2 cellular contexts compared by ENCODE assay signal in the genomic region with DNA sequence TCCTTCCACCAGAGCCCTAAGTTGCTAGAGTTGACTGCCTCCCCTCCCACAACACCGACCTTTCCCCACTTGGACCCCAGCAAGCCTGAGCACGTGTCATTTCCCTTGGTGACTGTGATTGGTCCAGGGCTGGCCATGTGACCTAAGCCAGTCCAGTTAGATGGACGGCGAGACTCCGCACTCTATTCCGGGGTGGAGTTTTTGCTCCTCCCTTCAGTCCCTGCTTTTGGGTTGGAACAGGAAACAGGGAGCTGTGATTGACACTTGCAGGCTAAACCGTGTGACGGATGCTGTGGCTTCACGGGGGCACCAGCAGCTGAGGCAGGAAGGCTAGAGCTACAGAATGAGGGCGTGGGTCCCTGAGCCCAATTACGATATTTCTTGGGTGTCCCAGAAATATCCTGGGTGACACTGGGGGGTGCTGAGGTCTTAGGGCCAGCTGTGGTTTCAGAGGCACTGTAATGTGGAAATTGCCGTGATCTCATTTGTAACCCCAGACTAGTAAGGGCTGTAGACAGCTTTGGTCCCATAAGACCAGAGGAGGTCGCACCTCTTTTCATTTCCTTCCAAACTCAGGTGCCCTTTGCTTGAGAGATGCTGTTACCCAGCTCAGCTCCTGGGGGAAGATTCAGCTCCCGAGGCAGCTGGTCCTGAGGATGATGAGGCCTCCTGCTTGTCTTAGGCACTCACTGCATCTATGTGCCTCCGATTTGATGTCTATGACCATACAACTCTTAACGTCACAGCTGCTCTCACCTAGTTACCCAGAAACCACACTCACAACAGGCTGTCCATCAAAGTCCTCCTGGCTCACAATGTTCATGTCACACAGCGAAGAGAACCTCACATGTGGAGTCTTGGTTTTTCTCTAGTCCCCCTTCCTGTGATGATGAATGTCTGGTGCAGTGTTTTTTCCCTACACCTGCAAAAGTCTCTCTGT.
TF ChIP-seq lines count a peak whose summit lies in the region.

No MANE protein-coding gene starts in this region.

TF ChIP-seq in HepG2, 621 proteins besides CTCF, POLR2A, EP300 and RAD21:
- TF ChIP-seq HNRNPLL (IDR thresholded peaks at IDR 0.05; ENCODE audit: low read depth, low read length, poor library complexity, severe bottlenecking), result no peak
- TF ChIP-seq NFYC (CRISPR knock-in tag; IDR thresholded peaks at IDR 0.05), result peak; percentile 65
- TF ChIP-seq, protein P1, sequence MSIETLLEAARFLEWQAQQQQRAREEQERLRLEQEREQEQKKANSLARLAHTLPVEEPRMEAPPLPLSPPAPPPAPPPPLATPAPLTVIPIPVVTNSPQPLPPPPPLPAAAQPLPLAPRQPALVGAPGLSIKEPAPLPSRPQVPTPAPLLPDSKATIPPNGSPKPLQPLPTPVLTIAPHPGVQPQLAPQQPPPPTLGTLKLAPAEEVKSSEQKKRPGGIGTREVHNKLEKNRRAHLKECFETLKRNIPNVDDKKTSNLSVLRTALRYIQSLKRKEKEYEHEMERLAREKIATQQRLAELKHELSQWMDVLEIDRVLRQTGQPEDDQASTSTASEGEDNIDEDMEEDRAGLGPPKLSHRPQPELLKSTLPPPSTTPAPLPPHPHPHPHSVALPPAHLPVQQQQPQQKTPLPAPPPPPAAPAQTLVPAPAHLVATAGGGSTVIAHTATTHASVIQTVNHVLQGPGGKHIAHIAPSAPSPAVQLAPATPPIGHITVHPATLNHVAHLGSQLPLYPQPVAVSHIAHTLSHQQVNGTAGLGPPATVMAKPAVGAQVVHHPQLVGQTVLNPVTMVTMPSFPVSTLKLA (IDR thresholded peaks at IDR 0.05), result peak; percentile 24; the same call in 1 of the 2 replicates
- TF ChIP-seq, protein P2, sequence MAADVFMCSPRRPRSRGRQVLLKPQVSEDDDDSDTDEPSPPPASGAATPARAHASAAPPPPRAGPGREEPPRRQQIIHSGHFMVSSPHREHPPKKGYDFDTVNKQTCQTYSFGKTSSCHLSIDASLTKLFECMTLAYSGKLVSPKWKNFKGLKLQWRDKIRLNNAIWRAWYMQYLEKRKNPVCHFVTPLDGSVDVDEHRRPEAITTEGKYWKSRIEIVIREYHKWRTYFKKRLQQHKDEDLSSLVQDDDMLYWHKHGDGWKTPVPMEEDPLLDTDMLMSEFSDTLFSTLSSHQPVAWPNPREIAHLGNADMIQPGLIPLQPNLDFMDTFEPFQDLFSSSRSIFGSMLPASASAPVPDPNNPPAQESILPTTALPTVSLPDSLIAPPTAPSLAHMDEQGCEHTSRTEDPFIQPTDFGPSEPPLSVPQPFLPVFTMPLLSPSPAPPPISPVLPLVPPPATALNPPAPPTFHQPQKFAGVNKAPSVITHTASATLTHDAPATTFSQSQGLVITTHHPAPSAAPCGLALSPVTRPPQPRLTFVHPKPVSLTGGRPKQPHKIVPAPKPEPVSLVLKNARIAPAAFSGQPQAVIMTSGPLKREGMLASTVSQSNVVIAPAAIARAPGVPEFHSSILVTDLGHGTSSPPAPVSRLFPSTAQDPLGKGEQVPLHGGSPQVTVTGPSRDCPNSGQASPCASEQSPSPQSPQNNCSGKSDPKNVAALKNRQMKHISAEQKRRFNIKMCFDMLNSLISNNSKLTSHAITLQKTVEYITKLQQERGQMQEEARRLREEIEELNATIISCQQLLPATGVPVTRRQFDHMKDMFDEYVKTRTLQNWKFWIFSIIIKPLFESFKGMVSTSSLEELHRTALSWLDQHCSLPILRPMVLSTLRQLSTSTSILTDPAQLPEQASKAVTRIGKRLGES (CRISPR knock-in tag; IDR thresholded peaks at IDR 0.05; ENCODE audit: borderline replicate concordance), result no peak
- TF ChIP-seq SALL1 (CRISPR knock-in tag; IDR thresholded peaks at IDR 0.05), result no peak
- TF ChIP-seq, protein P3, sequence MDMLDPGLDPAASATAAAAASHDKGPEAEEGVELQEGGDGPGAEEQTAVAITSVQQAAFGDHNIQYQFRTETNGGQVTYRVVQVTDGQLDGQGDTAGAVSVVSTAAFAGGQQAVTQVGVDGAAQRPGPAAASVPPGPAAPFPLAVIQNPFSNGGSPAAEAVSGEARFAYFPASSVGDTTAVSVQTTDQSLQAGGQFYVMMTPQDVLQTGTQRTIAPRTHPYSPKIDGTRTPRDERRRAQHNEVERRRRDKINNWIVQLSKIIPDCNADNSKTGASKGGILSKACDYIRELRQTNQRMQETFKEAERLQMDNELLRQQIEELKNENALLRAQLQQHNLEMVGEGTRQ (IDR thresholded peaks at IDR 0.05; ENCODE audit: low read depth, low read length), result 0 out of 2 replicates have a peak, but pooled peaks have one; percentile 22
- TF ChIP-seq, protein P3 (CRISPR knock-in tag; IDR thresholded peaks at IDR 0.05; ENCODE audit: borderline replicate concordance), result peak; percentile 50; the same call in 1 of the 2 replicates
- no peak for TF ChIP-seq RBM39 (IDR thresholded peaks at IDR 0.05; ENCODE audit: low read depth, low read length, poor library complexity, severe bottlenecking)
- no peak for TF ChIP-seq GTF2F1 (IDR thresholded peaks at IDR 0.05; ENCODE audit: low read length)
- 0 out of 2 replicates have a peak, but pooled peaks have one; percentile 35 for TF ChIP-seq NFYB (CRISPR knock-in tag; IDR thresholded peaks at IDR 0.05)

TF ChIP-seq in H1, 55 proteins besides CTCF, POLR2A, EP300 and RAD21:
- TF ChIP-seq RXRA (IDR thresholded peaks at IDR 0.05; ENCODE audit: insufficient read depth, low read depth, low read length) (no peak), SRF (IDR thresholded peaks at IDR 0.05; ENCODE audit: low read depth, low read length) (no peak), TAF7 (optimal IDR thresholded peaks at IDR 0.05; ENCODE audit: borderline replicate concordance, low read depth, low read length) (no peak)
- TF ChIP-seq, protein P4, sequence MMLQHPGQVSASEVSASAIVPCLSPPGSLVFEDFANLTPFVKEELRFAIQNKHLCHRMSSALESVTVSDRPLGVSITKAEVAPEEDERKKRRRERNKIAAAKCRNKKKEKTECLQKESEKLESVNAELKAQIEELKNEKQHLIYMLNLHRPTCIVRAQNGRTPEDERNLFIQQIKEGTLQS (IDR thresholded peaks at IDR 0.05; ENCODE audit: insufficient read depth, low read depth, low read length), result peak; percentile 23; the same call in 1 of the 2 replicates
- TF ChIP-seq, protein P3 (IDR thresholded peaks at IDR 0.05; ENCODE audit: low read length), result peak; percentile 68
